Comparison of ENCODE assay signal across 8 cellular contexts in the genomic region with DNA sequence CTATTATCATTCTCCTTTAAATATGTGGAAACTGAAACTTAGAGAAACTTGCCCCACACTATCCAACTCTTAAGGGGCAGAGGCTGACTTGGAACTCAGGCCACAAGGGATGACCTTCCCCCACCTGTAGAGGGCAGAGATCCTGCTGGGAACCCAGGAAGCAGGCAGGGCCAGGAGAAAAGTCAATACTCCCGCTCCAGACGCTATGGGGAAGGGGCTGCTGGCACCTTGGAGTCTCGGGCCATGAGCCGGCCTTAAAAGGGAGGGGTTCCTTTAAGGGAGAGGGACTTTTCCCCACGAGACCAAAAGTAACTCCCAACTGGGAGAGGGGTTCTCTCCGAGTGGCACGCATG. TPM values are rescaled to one million over a fixed set of nuclear protein-coding genes. Genes with fewer than 3 reads are reported as not detected.
DNase-seq lines count a peak whose midpoint lies in the region; ATAC-seq and TF ChIP-seq lines count a peak whose summit lies in the region.

No MANE protein-coding gene starts in this region.

- no peaks in the 10 kb centered on the region for H3K27me3 ChIP-seq in colonic mucosa

- no peaks in the 10 kb centered on the region for H3K4me1 ChIP-seq in colonic mucosa

- no peaks in the 10 kb centered on the region for H3K9me3 ChIP-seq in colonic mucosa

- peak; percentile 4 for DNase-seq in GM03348 (ENCODE audit: low spot score)
- peak; percentile 67 for DNase-seq in HuH-7 (ENCODE audit: low spot score)
- DNase-seq in colonic mucosa, result peak; percentile 57
- DNase-seq in mucosa of gallbladder (ENCODE audit: low spot score), result peak; percentile 11
- no peak for DNase-seq in activated CD4-positive, CD25-positive, alpha-beta regulatory T cell treated with anti-CD3 and anti-CD28 coated beads, Interleukin-2, amount 50 U/mL, for 72 hours
- no peak for DNase-seq in NOMO-1 treated with dmso at 0.1 percent for 144 hours (lab: John Stamatoyannopoulos, UW; ENCODE audit: unreplicated experiment)
- DNase-seq in cerebellar nuclear complex (lab: John Stamatoyannopoulos, UW), result no peak

- H3K36me3 ChIP-seq in colonic mucosa, result no peaks in the 10 kb centered on the region

- no peak for TF ChIP-seq CTCF in colonic mucosa (IDR thresholded peaks at IDR 0.05)

- intact Hi-C loops in colonic mucosa (cut with DNase I), result no loop called here

- peak overlapping the region; percentile 58 to 66 for H3K9ac ChIP-seq in colonic mucosa (ENCODE audit: low read depth in 2 of 2, low read length in 2 of 2)

- peak overlapping the region; percentile 64 for H3K4me3 ChIP-seq in colonic mucosa

- peak overlapping the region; percentile 37 for H3K27ac ChIP-seq in colonic mucosa

- no peak for ATAC-seq in HG02588 (IDR thresholded peaks at IDR 0.05; ENCODE audit: unreplicated experiment)

RNA-seq across cellular contexts. Expression of a gene that starts 0.6 kb away (rescaled TPM):
- total RNA-seq in colonic mucosa (1 to 10 TPM; 7.5 to 8.2 TPM), mucosa of gallbladder (10.4 TPM)

Comparison
In these comparisons a context has a peak if more than half of its experiments do, and no peak if none do; other contexts are left out.
1. DNase-seq: peak in GM03348 (single experiment), HuH-7 (single experiment), colonic mucosa (single experiment) and mucosa of gallbladder (single experiment); none in activated CD4-positive, CD25-positive, alpha-beta regulatory T cell treated with anti-CD3 and anti-CD28 coated beads, Interleukin-2, amount 50 U/mL, for 72 hours (single experiment), NOMO-1 treated with dmso at 0.1 percent for 144 hours (single experiment) and cerebellar nuclear complex (0 of 2).